In genomic region chr3:127616836-127617605, GRCh38 we compare ENCODE assay signal across 24 cellular contexts.
"Had no signal": no experiment of that assay in that cellular context is flagged by ENCODE, and none has a peak within 500 bp of the region (broad histone marks: within the 10 kb centered on the region; RNA-seq: fewer than 3 reads in every experiment).

No MANE protein-coding gene starts in this region.

- H3K27ac ChIP-seq: heart left ventricle, left ventricle myocardium inferior, parathyroid adenoma, psoas muscle, right lobe of liver, tibial nerve, vagina had no signal

- H3K9me3 Mint-ChIP-seq: immature natural killer cell; mesothelial cell of epicardium; naive thymus-derived CD4-positive, alpha-beta T cell; natural killer cell treated with Interleukin-12 subunit alpha and Interleukin-12 subunit beta and Interleukin-15 and Interleukin-18, amount 100 ng/mL, for 72 hours; stimulated activated memory B cell treated with anti-CD40 and anti-IgM and Interleukin-4, amounts not matched to agents 10 μg/mL and 1 μg/mL and 100 μg/mL, for 72 hours; stimulated activated naive CD8-positive, alpha-beta T cell treated with anti-CD3 and anti-CD28 coated beads, Interleukin-15, Interleukin-2, amounts not matched to agents 100 ng/mL and 50 ng/mL, for 24 hours; type B pancreatic cell had no signal

- H3K27me3 ChIP-seq: heart left ventricle, right lobe of liver, tibial nerve, vagina had no signal

- H3K4me3 ChIP-seq: heart left ventricle, left ventricle myocardium inferior, lung, psoas muscle, right lobe of liver, smooth muscle cell, tibial nerve, vagina had no signal

- DNase-seq: heart left ventricle; hypothalamus; immature natural killer cell; left ventricle myocardium inferior; mesendoderm; naive thymus-derived CD4-positive, alpha-beta T cell; nucleus accumbens; psoas muscle; stimulated activated CD4-positive, alpha-beta T cell treated with anti-CD3 and anti-CD28 coated beads, Interleukin-1b, Interleukin-23, amount 100 ng/mL, for 48 hours; stimulated activated CD4-positive, alpha-beta T cell treated with anti-CD3 and anti-CD28 coated beads, Interleukin-2, amount 100 ng/mL, for 48 hours; stimulated activated CD4-positive, alpha-beta T cell treated with anti-CD3 and anti-CD28 coated beads, Interleukin-4, amount 100 ng/mL, for 4 hours; stimulated activated CD8-positive, alpha-beta memory T cell treated with anti-CD3 and anti-CD28 coated beads, Interleukin-4, amount 100 ng/mL, for 48 hours; substantia nigra had no signal

- H3K4me3 Mint-ChIP-seq: immature natural killer cell; mesothelial cell of epicardium; naive thymus-derived CD4-positive, alpha-beta T cell; natural killer cell treated with Interleukin-12 subunit alpha and Interleukin-12 subunit beta and Interleukin-15 and Interleukin-18, amount 100 ng/mL, for 72 hours; stimulated activated memory B cell treated with anti-CD40 and anti-IgM and Interleukin-4, amounts not matched to agents 10 μg/mL and 1 μg/mL and 100 μg/mL, for 72 hours; stimulated activated naive CD8-positive, alpha-beta T cell treated with anti-CD3 and anti-CD28 coated beads, Interleukin-15, Interleukin-2, amounts not matched to agents 100 ng/mL and 50 ng/mL, for 24 hours; type B pancreatic cell had no signal

- H3K27me3 Mint-ChIP-seq: naive thymus-derived CD4-positive, alpha-beta T cell; natural killer cell treated with Interleukin-12 subunit alpha and Interleukin-12 subunit beta and Interleukin-15 and Interleukin-18, amount 100 ng/mL, for 72 hours; stimulated activated memory B cell treated with anti-CD40 and anti-IgM and Interleukin-4, amounts not matched to agents 10 μg/mL and 1 μg/mL and 100 μg/mL, for 72 hours; stimulated activated naive CD8-positive, alpha-beta T cell treated with anti-CD3 and anti-CD28 coated beads, Interleukin-15, Interleukin-2, amounts not matched to agents 100 ng/mL and 50 ng/mL, for 24 hours; type B pancreatic cell had no signal

- H3K9ac ChIP-seq: parathyroid adenoma had no signal

- H3K36me3 ChIP-seq: right lobe of liver had no signal

- H3K4me1 Mint-ChIP-seq: immature natural killer cell; mesothelial cell of epicardium; stimulated activated memory B cell treated with anti-CD40 and anti-IgM and Interleukin-4, amounts not matched to agents 10 μg/mL and 1 μg/mL and 100 μg/mL, for 72 hours had no signal

- H3K4me1 ChIP-seq: left ventricle myocardium inferior, parathyroid adenoma, psoas muscle, tibial nerve, vagina had no signal

- H3K27ac Mint-ChIP-seq: immature natural killer cell; mesothelial cell of epicardium; natural killer cell treated with Interleukin-12 subunit alpha and Interleukin-12 subunit beta and Interleukin-15 and Interleukin-18, amount 100 ng/mL, for 72 hours; stimulated activated memory B cell treated with anti-CD40 and anti-IgM and Interleukin-4, amounts not matched to agents 10 μg/mL and 1 μg/mL and 100 μg/mL, for 72 hours; stimulated activated naive CD8-positive, alpha-beta T cell treated with anti-CD3 and anti-CD28 coated beads, Interleukin-15, Interleukin-2, amounts not matched to agents 100 ng/mL and 50 ng/mL, for 24 hours; type B pancreatic cell had no signal

- H3K9me3 ChIP-seq: heart left ventricle, left ventricle myocardium inferior, psoas muscle, right lobe of liver, tibial nerve, vagina had no signal

- ATAC-seq: heart left ventricle; naive thymus-derived CD4-positive, alpha-beta T cell; psoas muscle; right lobe of liver; stimulated activated memory B cell treated with anti-CD40 and anti-IgM and Interleukin-4, amounts not matched to agents 10 μg/mL and 1 μg/mL and 100 μg/mL, for 72 hours had no signal

- H3K4me2 ChIP-seq: smooth muscle cell had no signal

- H2AFZ ChIP-seq: parathyroid adenoma had no signal
